Comparison of ENCODE assay signal across 1 cellular context in genomic region chr12:94459773-94460593, GRCh38.
TF ChIP-seq lines count a peak whose summit lies in the region.

CEP83 (minus strand) TSS chr12:94459867; CDS start chr12:94412490, 47,377 bp downstream.

TF ChIP-seq in HepG2, 621 proteins besides CTCF, POLR2A, EP300 and RAD21 (continued from another document and continues in another):
- no peak for TF ChIP-seq GPBP1L1 (CRISPR knock-in tag; IDR thresholded peaks at IDR 0.05)
- TF ChIP-seq SP2 (CRISPR knock-in tag; IDR thresholded peaks at IDR 0.05), result peak; percentile 88
- 0 out of 2 replicates have a peak, but pooled peaks have one; percentile 27 for TF ChIP-seq CEBPG (CRISPR knock-in tag; IDR thresholded peaks at IDR 0.05)
- TF ChIP-seq ZNF746 (CRISPR knock-in tag; IDR thresholded peaks at IDR 0.05), result no peak
- no peak for TF ChIP-seq RBM22 (optimal IDR thresholded peaks at IDR 0.05; ENCODE audit: low read length)
- peak; percentile 64; the same call in 1 of the 2 replicates for TF ChIP-seq ZNF274 (CRISPR knock-in tag; IDR thresholded peaks at IDR 0.05)
- no peak for TF ChIP-seq ZBTB10 (CRISPR knock-in tag; IDR thresholded peaks at IDR 0.05; ENCODE audit: borderline replicate concordance)
- TF ChIP-seq ZNF367 (CRISPR knock-in tag; IDR thresholded peaks at IDR 0.05; ENCODE audit: borderline replicate concordance), result no peak
- TF ChIP-seq ZNF878 (CRISPR knock-in tag; IDR thresholded peaks at IDR 0.05), result peak; percentile 59; the same call in 1 of the 2 replicates
- peak; percentile 76; the same call in 1 of the 2 replicates for TF ChIP-seq TAF1 (CRISPR knock-in tag; IDR thresholded peaks at IDR 0.05)
- TF ChIP-seq ZNF879 (CRISPR knock-in tag; IDR thresholded peaks at IDR 0.05), result peak; percentile 79; the same call in 1 of the 2 replicates
- TF ChIP-seq ZNF292 (CRISPR knock-in tag; IDR thresholded peaks at IDR 0.05; ENCODE audit: borderline replicate concordance, low read depth), result peak; percentile 20; the same call in 1 of the 2 replicates
- TF ChIP-seq AHDC1 (CRISPR knock-in tag; IDR thresholded peaks at IDR 0.05; ENCODE audit: borderline replicate concordance), result peak; percentile 67
- no peak for TF ChIP-seq ZKSCAN1 (IDR thresholded peaks at IDR 0.05; ENCODE audit: low read length)
- peak; percentile 90; the same call in 1 of the 2 replicates for TF ChIP-seq ZFP91 (CRISPR knock-in tag; IDR thresholded peaks at IDR 0.05; ENCODE audit: borderline replicate concordance)
- peak; percentile 74; the same call in 1 of the 2 replicates for TF ChIP-seq NAIF1 (CRISPR knock-in tag; IDR thresholded peaks at IDR 0.05; ENCODE audit: borderline replicate concordance)
- TF ChIP-seq MAX (IDR thresholded peaks at IDR 0.05), result peak; percentile 95
- peak; percentile 11; the same call in 1 of the 2 replicates for TF ChIP-seq FOXO1 (CRISPR knock-in tag; IDR thresholded peaks at IDR 0.05)
- no peak for TF ChIP-seq NR3C1 (CRISPR knock-in tag; IDR thresholded peaks at IDR 0.05)
- TF ChIP-seq HMG20B (CRISPR knock-in tag; conservative IDR thresholded peaks at IDR 0.05), result 0 out of 2 replicates have a peak, but pooled peaks have one; percentile 41
- TF ChIP-seq ZNF543 (CRISPR knock-in tag; IDR thresholded peaks at IDR 0.05), result peak; percentile 64; the same call in 1 of the 2 replicates
- no peak for TF ChIP-seq ZSCAN12 (CRISPR knock-in tag; IDR thresholded peaks at IDR 0.05)
- peak; percentile 68; the same call in 1 of the 2 replicates for TF ChIP-seq GFI1 (CRISPR knock-in tag; IDR thresholded peaks at IDR 0.05; ENCODE audit: borderline replicate concordance)
- TF ChIP-seq ATF5 (CRISPR knock-in tag; IDR thresholded peaks at IDR 0.05; ENCODE audit: low read depth), result no peak
- peak; percentile 90 for TF ChIP-seq SRY (CRISPR knock-in tag; IDR thresholded peaks at IDR 0.05)
- peak; percentile 78 for TF ChIP-seq THAP11 (CRISPR knock-in tag; IDR thresholded peaks at IDR 0.05)
- peak; percentile 78 for TF ChIP-seq MIER3 (CRISPR knock-in tag; IDR thresholded peaks at IDR 0.05; ENCODE audit: borderline replicate concordance)
- TF ChIP-seq ZBTB42 (CRISPR knock-in tag; IDR thresholded peaks at IDR 0.05), result peak; percentile 80; the same call in 1 of the 2 replicates
- TF ChIP-seq ZNF160 (CRISPR knock-in tag; IDR thresholded peaks at IDR 0.05), result peak; percentile 74
- peak; percentile 48; the same call in 1 of the 2 replicates for TF ChIP-seq ZBTB43 (CRISPR knock-in tag; conservative IDR thresholded peaks at IDR 0.05)
- TF ChIP-seq AGO2 (optimal IDR thresholded peaks at IDR 0.05; ENCODE audit: low read depth, low read length), result peak; percentile 45
- no peak for TF ChIP-seq ZBTB44 (CRISPR knock-in tag; IDR thresholded peaks at IDR 0.05)
- TF ChIP-seq ZNF564 (CRISPR knock-in tag; IDR thresholded peaks at IDR 0.05), result peak; percentile 80; the same call in 1 of the 2 replicates
- TF ChIP-seq TSC22D2 (CRISPR knock-in tag; IDR thresholded peaks at IDR 0.05; ENCODE audit: borderline replicate concordance), result peak; percentile 32; the same call in 1 of the 2 replicates
- TF ChIP-seq KLF16 (CRISPR knock-in tag; IDR thresholded peaks at IDR 0.05), result peak in 1 of 2 experiments; percentile 63; a peak in 1 of 4 replicates
- TF ChIP-seq ZNF3 (CRISPR knock-in tag; IDR thresholded peaks at IDR 0.05), result no peak
- peak; percentile 92 for TF ChIP-seq ELF1 (CRISPR knock-in tag; IDR thresholded peaks at IDR 0.05)
- TF ChIP-seq ZNF563 (CRISPR knock-in tag; IDR thresholded peaks at IDR 0.05), result peak; percentile 94
- TF ChIP-seq ZNF253 (CRISPR knock-in tag; IDR thresholded peaks at IDR 0.05; ENCODE audit: borderline replicate concordance), result no peak
- TF ChIP-seq ZNF75D (CRISPR knock-in tag; IDR thresholded peaks at IDR 0.05; ENCODE audit: borderline replicate concordance), result no peak
- TF ChIP-seq DR1 (CRISPR knock-in tag; IDR thresholded peaks at IDR 0.05), result peak; percentile 86
- TF ChIP-seq CENPX (CRISPR knock-in tag; IDR thresholded peaks at IDR 0.05), result no peak
- no peak; the same call in 1 of the 2 replicates for TF ChIP-seq ZNF44 (CRISPR knock-in tag; IDR thresholded peaks at IDR 0.05)
- peak; percentile 63; the same call in 1 of the 2 replicates for TF ChIP-seq ZNF547 (CRISPR knock-in tag; IDR thresholded peaks at IDR 0.05)
- peak; percentile 23; the same call in 1 of the 2 replicates for TF ChIP-seq GATA4 (IDR thresholded peaks at IDR 0.05; ENCODE audit: borderline replicate concordance, low read depth)
- TF ChIP-seq MTERF4 (CRISPR knock-in tag; IDR thresholded peaks at IDR 0.05), result peak; percentile 90
- TF ChIP-seq ZNF619 (CRISPR knock-in tag; IDR thresholded peaks at IDR 0.05), result peak; percentile 80; the same call in 1 of the 2 replicates
- TF ChIP-seq HES4 (CRISPR knock-in tag; IDR thresholded peaks at IDR 0.05; ENCODE audit: borderline replicate concordance), result peak; percentile 93
- 0 out of 2 replicates have a peak, but pooled peaks have one; percentile 40 for TF ChIP-seq ZNF556 (CRISPR knock-in tag; IDR thresholded peaks at IDR 0.05; ENCODE audit: borderline replicate concordance)
- TF ChIP-seq HIVEP1 (CRISPR knock-in tag; IDR thresholded peaks at IDR 0.05), result peak; percentile 95
- TF ChIP-seq ZNF451 (CRISPR knock-in tag; IDR thresholded peaks at IDR 0.05), result 0 out of 2 replicates have a peak, but pooled peaks have one; percentile 45
- peak; percentile 36 for TF ChIP-seq XRCC5 (optimal IDR thresholded peaks at IDR 0.05; ENCODE audit: low read length)
- TF ChIP-seq FOSL1 (CRISPR knock-in tag; IDR thresholded peaks at IDR 0.05; ENCODE audit: borderline replicate concordance), result no peak
- peak; percentile 25; the same call in 1 of the 2 replicates for TF ChIP-seq AHR (CRISPR knock-in tag; IDR thresholded peaks at IDR 0.05)
